21 cellular contexts compared by ENCODE assay signal in the genomic region with DNA sequence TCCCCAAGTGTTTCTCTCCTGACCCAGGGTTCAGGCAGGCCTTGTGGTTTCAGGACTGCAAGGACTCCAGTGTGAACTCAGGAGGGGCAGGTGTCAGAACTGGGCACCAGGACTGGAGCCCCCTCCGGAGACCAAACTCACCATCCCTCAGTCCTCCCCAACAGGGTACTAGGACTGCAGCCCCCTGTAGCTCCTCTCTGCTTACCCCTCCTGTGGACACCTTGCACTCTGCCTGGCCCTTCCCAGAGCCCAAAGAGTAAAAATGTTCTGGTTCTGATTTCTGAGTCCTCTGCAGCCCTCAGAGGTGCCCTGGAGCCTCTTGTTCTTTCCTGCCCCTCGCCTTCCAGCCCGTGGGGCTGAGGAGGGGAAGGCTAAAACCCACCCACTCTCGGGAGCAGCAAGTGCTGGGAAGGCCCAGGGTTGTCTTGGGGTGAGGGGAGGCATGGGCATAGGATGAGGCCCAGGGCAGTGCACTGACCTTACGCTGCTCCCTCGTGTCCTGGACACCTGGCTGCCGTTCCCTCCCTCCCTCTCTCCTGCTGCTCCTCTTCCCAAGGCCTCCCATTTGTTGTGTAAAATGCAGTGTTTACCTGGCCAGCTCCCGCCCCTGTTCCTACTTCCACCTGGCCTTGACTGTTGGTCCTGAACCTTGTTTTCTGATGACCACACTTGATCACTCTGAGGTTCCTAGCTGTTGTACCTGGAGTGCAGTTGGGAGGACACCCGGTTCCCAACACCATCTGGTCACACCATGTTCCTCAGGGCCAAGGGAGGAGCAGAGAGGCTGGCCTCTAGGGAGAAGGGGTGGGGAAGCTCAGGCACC. TPM values are rescaled to one million over a fixed set of nuclear protein-coding genes. Genes with fewer than 3 reads are reported as not detected.
A peak's percentile ranks its signal among the peaks of the same experiment; 100 is the strongest.
DNase-seq lines count a peak whose midpoint lies in the region; ATAC-seq, FAIRE-seq and TF ChIP-seq lines count a peak whose summit lies in the region.
"Had no signal": no experiment of that assay in that cellular context is flagged by ENCODE, and none has a peak within 500 bp of the region (broad histone marks: within the 10 kb centered on the region; RNA-seq: fewer than 3 reads in every experiment).

No MANE protein-coding gene starts in this region.

- no peak for FAIRE-seq in kidney (lab: Jason Lieb, UNC)

- TF ChIP-seq CTCF in WERI-Rb-1 (IDR thresholded peaks at IDR 0.05; ENCODE audit: low read depth, low read length) (no peak), kidney (IDR thresholded peaks at IDR 0.05; ENCODE audit: borderline replicate concordance, extremely low read depth, insufficient read depth) (no peak)

- H3K9me3 Mint-ChIP-seq in stimulated activated naive CD8-positive, alpha-beta T cell treated with anti-CD3 and anti-CD28 coated beads, Interleukin-15, amount 100 ng/mL, for 72 hours = no peaks in the 10 kb centered on the region
- H3K9me3 Mint-ChIP-seq: dendritic cell treated with granulocyte-macrophage colony-stimulating factor and Interleukin-4, amounts not matched to agents 40 ng/mL and 50 ng/mL, for 4 days had no signal

- H3K27me3 Mint-ChIP-seq in stimulated activated naive CD8-positive, alpha-beta T cell treated with anti-CD3 and anti-CD28 coated beads, Interleukin-15, amount 100 ng/mL, for 72 hours = no peaks in the 10 kb centered on the region
- H3K27me3 Mint-ChIP-seq: dendritic cell treated with granulocyte-macrophage colony-stimulating factor and Interleukin-4, amounts not matched to agents 40 ng/mL and 50 ng/mL, for 4 days had no signal

- DNase-seq in Right ventricle myocardium inferior (ENCODE audit: missing footprints) (no peak), cardiac septum (ENCODE audit: low spot score) (no peak), WERI-Rb-1 (peak; percentile 42), kidney (peak; percentile 43), NCI-H146 (lab: John Stamatoyannopoulos, UW) (no peak), NCI-H69 (lab: John Stamatoyannopoulos, UW) (no peak)
- DNase-seq in stimulated activated naive CD8-positive, alpha-beta T cell treated with anti-CD3 and anti-CD28 coated beads, Interleukin-15, amount 100 ng/mL, for 72 hours = no peak
- DNase-seq: activated CD4-positive, alpha-beta T cell treated with anti-CD3 and anti-CD28 coated beads for 1 hour; activated CD8-positive, alpha-beta memory T cell treated with anti-CD3 and anti-CD28 coated beads, Interleukin-2, amount 50 U/mL, for 4 hours; foreskin keratinocyte; HCEC 1CT; left cardiac atrium; NCI-H2081; OCI-M1; SJCRH30; T1000; uterus had no signal

- 0 out of 2 replicates have a peak overlapping the region, but pooled peaks have one; percentile 1 for H3K27ac ChIP-seq in WERI-Rb-1
- no peak overlapping the region for H3K27ac ChIP-seq in kidney (ENCODE audit: low read depth in 2 of 2, low read length in 2 of 2)
- H3K27ac ChIP-seq: foreskin keratinocyte, SJCRH30, uterus had no signal

- no peaks in the 10 kb centered on the region for H3K4me1 ChIP-seq in kidney (ENCODE audit: control insufficient read depth in 1 of 2, insufficient read depth in 1 of 2, low read depth in 1 of 2, low read length in 2 of 2)
- H3K4me1 ChIP-seq: foreskin keratinocyte, SJCRH30, uterus had no signal

- no peak overlapping the region for H3K4me3 ChIP-seq in WERI-Rb-1 (ENCODE audit: low read depth, low read length)
- H3K4me3 ChIP-seq in kidney (ENCODE audit: low read length in 2 of 2) = no peak overlapping the region
- H3K4me3 ChIP-seq: SJCRH30, uterus had no signal

- H3K27me3 ChIP-seq in WERI-Rb-1 (ENCODE audit: insufficient read depth, low read depth, severe bottlenecking) = no peaks in the 10 kb centered on the region
- H3K27me3 ChIP-seq: foreskin keratinocyte, SJCRH30, uterus had no signal

- H3K4me3 Mint-ChIP-seq in stimulated activated naive CD8-positive, alpha-beta T cell treated with anti-CD3 and anti-CD28 coated beads, Interleukin-15, amount 100 ng/mL, for 72 hours = no peak overlapping the region
- H3K4me3 Mint-ChIP-seq: dendritic cell treated with granulocyte-macrophage colony-stimulating factor and Interleukin-4, amounts not matched to agents 40 ng/mL and 50 ng/mL, for 4 days had no signal

- H3K9me3 ChIP-seq in WERI-Rb-1 (ENCODE audit: severe bottlenecking) = no peaks in the 10 kb centered on the region
- H3K9me3 ChIP-seq in kidney (ENCODE audit: control insufficient read depth in 1 of 2, low read length in 2 of 2) = no peaks in the 10 kb centered on the region
- H3K9me3 ChIP-seq: SJCRH30, uterus had no signal

- ATAC-seq in Right ventricle myocardium inferior (peak; percentile 32), GM21390 (IDR thresholded peaks at IDR 0.05; ENCODE audit: unreplicated experiment) (no peak)
- peak; percentile 19 for ATAC-seq in stimulated activated naive CD8-positive, alpha-beta T cell treated with anti-CD3 and anti-CD28 coated beads, Interleukin-15, amount 100 ng/mL, for 72 hours
- ATAC-seq: foreskin keratinocyte had no signal

- H3K9ac ChIP-seq in kidney (ENCODE audit: low read length in 2 of 2) = no peak overlapping the region

- H3K36me3 ChIP-seq in WERI-Rb-1 (peaks cover 80% of the 10 kb centered on the region), kidney (ENCODE audit: control insufficient read depth in 1 of 2, insufficient read depth in 2 of 2, low read length in 2 of 2) (peaks cover 22 to 23% of the 10 kb centered on the region in 2 donors)
- H3K36me3 ChIP-seq: uterus had no signal

- H3K4me1 Mint-ChIP-seq in stimulated activated naive CD8-positive, alpha-beta T cell treated with anti-CD3 and anti-CD28 coated beads, Interleukin-15, amount 100 ng/mL, for 72 hours = peaks cover 45% of the 10 kb centered on the region

- intact Hi-C loops in Right ventricle myocardium inferior (cut with DNase I) = no loop called here
- intact Hi-C loops in cardiac septum (cut with DNase I) = no loop called here
- intact Hi-C loops in kidney (cut with DNase I) = no loop called here

- H3K27ac Mint-ChIP-seq in stimulated activated naive CD8-positive, alpha-beta T cell treated with anti-CD3 and anti-CD28 coated beads, Interleukin-15, amount 100 ng/mL, for 72 hours = peak overlapping the region; percentile 8 to 48
- H3K27ac Mint-ChIP-seq: dendritic cell treated with granulocyte-macrophage colony-stimulating factor and Interleukin-4, amounts not matched to agents 40 ng/mL and 50 ng/mL, for 4 days had no signal

RNA-seq across cellular contexts. Expression of gene CNPY3, which starts 9.9 kb away (rescaled TPM):
- 22.9 TPM for total RNA-seq in Right ventricle myocardium inferior
- total RNA-seq in cardiac septum = 19.8 TPM
- 49.9 TPM for total RNA-seq in kidney
- polyA plus RNA-seq in kidney (ENCODE audit: insufficient read depth, low read depth, low replicate concordance) = 40.1 TPM

RNA-seq across cellular contexts. Expression of gene GNMT, which starts 21.4 kb away (rescaled TPM):
- total RNA-seq in Right ventricle myocardium inferior (0.97 TPM), cardiac septum (0.30 TPM), kidney (0.54 TPM)
- polyA plus RNA-seq in kidney (ENCODE audit: insufficient read depth, low read depth, low replicate concordance) = 1.9 TPM
- total RNA-seq: SJCRH30 had no signal

RNA-seq across cellular contexts. Expression of gene PTCRA, which starts 23.3 kb away (rescaled TPM):
- total RNA-seq in Right ventricle myocardium inferior (not detected), cardiac septum (not detected), kidney (not detected)
- polyA plus RNA-seq in kidney (ENCODE audit: insufficient read depth, low read depth, low replicate concordance) = not detected
- total RNA-seq: foreskin keratinocyte, G401, left cardiac atrium, renal cortical epithelial cell, SJCRH30 had no signal
- polyA plus RNA-seq: foreskin keratinocyte had no signal

RNA-seq across cellular contexts. Expression of gene PEX6, which starts 39.8 kb away (rescaled TPM):
- 25.5 TPM for total RNA-seq in Right ventricle myocardium inferior
- total RNA-seq in cardiac septum = 14.6 TPM
- total RNA-seq in kidney = 22.6 TPM
- polyA plus RNA-seq in kidney (ENCODE audit: insufficient read depth, low read depth, low replicate concordance) = 18.0 TPM

RNA-seq across cellular contexts. Expression of gene PPP2R5D, which starts 45.2 kb away (rescaled TPM):
- total RNA-seq in Right ventricle myocardium inferior = 34.2 TPM
- total RNA-seq in cardiac septum = 25.3 TPM
- 22.6 TPM for total RNA-seq in kidney
- polyA plus RNA-seq in kidney (ENCODE audit: insufficient read depth, low read depth, low replicate concordance) = 21.8 TPM

Comparison
In these comparisons a context has a peak if more than half of its experiments do, and no peak if none do; other contexts are left out.
1. DNase-seq: peak in WERI-Rb-1 (single experiment) and kidney (single experiment); none in Right ventricle myocardium inferior (single experiment), cardiac septum (single experiment), stimulated activated naive CD8-positive, alpha-beta T cell treated with anti-CD3 and anti-CD28 coated beads, Interleukin-15, amount 100 ng/mL, for 72 hours (0 of 2), NCI-H146 (single experiment) and NCI-H69 (single experiment).